8 cellular contexts compared by ENCODE assay signal in the genomic region with DNA sequence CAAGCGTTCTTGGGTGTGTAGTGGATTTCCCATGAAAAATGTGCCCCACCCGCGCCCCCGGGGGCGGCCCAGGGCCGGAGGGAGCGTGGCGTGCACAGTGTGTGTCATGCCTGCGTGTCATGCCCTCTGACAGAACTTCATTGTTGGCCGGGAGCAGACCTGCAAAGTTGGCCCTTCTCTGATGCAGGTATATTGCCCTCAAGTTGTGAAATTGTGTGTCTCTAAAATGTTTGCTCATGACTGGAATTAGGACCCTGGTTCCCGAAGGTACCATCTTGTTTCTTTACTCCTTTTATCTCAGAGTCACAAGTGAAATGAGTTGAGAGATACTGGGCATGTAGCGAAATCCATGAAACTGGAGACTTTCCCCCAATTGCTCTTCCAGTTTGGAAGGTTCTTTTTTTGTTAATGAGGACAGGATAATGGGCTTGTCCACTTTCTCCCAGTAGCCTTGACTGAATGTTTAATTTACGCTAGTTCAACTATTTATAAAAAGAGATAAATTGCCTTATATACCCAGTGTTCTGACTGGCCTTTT. TPM values are rescaled to one million over a fixed set of nuclear protein-coding genes. Genes with fewer than 3 reads are reported as not detected.
DNase-seq lines count a peak whose midpoint lies in the region; ATAC-seq and TF ChIP-seq lines count a peak whose summit lies in the region.

No MANE protein-coding gene starts in this region.

- TF ChIP-seq CTCF in HFF-Myc (IDR thresholded peaks at IDR 0.05; ENCODE audit: low read depth, low read length, missing control alignments) (no peak), PC-9 (conservative IDR thresholded peaks at IDR 0.05) (no peak), sigmoid colon (IDR thresholded peaks at IDR 0.05) (no peak)

- POLR2A ChIA-PET in CD4-positive, alpha-beta memory T cell (lab: Charles Lee; ENCODE audit: partially characterized antibody) = interaction anchor here (0.6 to 4.1 kb wide), 10 partner anchors 10 to 935 kb away, joined by 3 to 46 read pairs (median 6); a partner anchor contains a TSS
- POLR2A ChIA-PET in PC-9 (lab: Charles Lee; ENCODE audit: unreplicated experiment) = interaction anchor here (0.7 kb wide), 1 partner anchor 160 kb away, joined by 8 read pairs; no protein-coding TSS in a partner anchor

- peaks cover 18% of the 10 kb centered on the region for H3F3A ChIP-seq in PC-9 (ENCODE audit: insufficient read depth, low read depth)

- intact Hi-C loops in CD4-positive, alpha-beta memory T cell (cut with micrococcal nuclease) = loop anchor here (2.0 to 5.0 kb wide), 3 partner anchors 14 to 935 kb away; a partner anchor contains a TSS
- intact Hi-C loops in PC-9 (cut with micrococcal nuclease; ENCODE audit: unreplicated experiment) (loop anchor here (5.0 kb wide), 1 partner anchor 35 kb away; no protein-coding TSS in a partner anchor), right cardiac atrium (cut with DNase I) (no loop called here), sigmoid colon (cut with DNase I) (no loop called here)

- no peak for DNase-seq in CD4-positive, alpha-beta memory T cell
- no peak for DNase-seq in HFF-Myc (ENCODE audit: extremely low read depth, low read depth)
- peak; percentile 51 to 70 for DNase-seq in PC-9
- DNase-seq in right cardiac atrium = peak in 2 of 3 donors; percentile 67 to 73
- DNase-seq in sigmoid colon = no peak
- DNase-seq in MV-4-11 (lab: John Stamatoyannopoulos, UW) = no peak
- no peak for DNase-seq in NCI-H1092 treated with DMSO at 0.1 percent for 48 hours (lab: John Stamatoyannopoulos, UW)

- H3K27me3 Mint-ChIP-seq in CD4-positive, alpha-beta memory T cell = no peaks in the 10 kb centered on the region
- no peaks in the 10 kb centered on the region for H3K27me3 Mint-ChIP-seq in activated naive CD8-positive, alpha-beta T cell

- H4K20me1 ChIP-seq in PC-9 (ENCODE audit: insufficient read depth) = no peaks in the 10 kb centered on the region

- peak overlapping the region; percentile 90 to 94 (median 93) for H3K4me3 Mint-ChIP-seq in CD4-positive, alpha-beta memory T cell
- H3K4me3 Mint-ChIP-seq in activated naive CD8-positive, alpha-beta T cell = peak overlapping the region; percentile 93

- H3K9me2 ChIP-seq in PC-9 (ENCODE audit: insufficient read depth) = no peaks in the 10 kb centered on the region

- peak overlapping the region; percentile 71 to 82 for H3K4me3 ChIP-seq in CD4-positive, alpha-beta memory T cell (ENCODE audit: low read length in 2 of 2)
- peak overlapping the region; percentile 75 for H3K4me3 ChIP-seq in HFF-Myc (replicated peaks; ENCODE audit: low read depth, low read length)
- H3K4me3 ChIP-seq in PC-9 = peak overlapping the region; percentile 90
- peak overlapping the region; percentile 45 for H3K4me3 ChIP-seq in right cardiac atrium (ENCODE audit: low read length)
- H3K4me3 ChIP-seq in sigmoid colon = peak overlapping the region; percentile 67 to 78 (median 69)

- H3K4me1 ChIP-seq in CD4-positive, alpha-beta memory T cell (ENCODE audit: insufficient read depth, low read length) = peaks cover 46% of the 10 kb centered on the region
- H3K4me1 ChIP-seq in PC-9 (replicated peaks; ENCODE audit: insufficient read depth) (peaks cover 34% of the 10 kb centered on the region), right cardiac atrium (ENCODE audit: control insufficient read depth, insufficient read depth, low read length) (no peaks in the 10 kb centered on the region), sigmoid colon (peaks cover 0 to 14% (median 9%) of the 10 kb centered on the region in 4 donors)

- H3K36me3 ChIP-seq in CD4-positive, alpha-beta memory T cell (ENCODE audit: insufficient read depth, low read length) = no peaks in the 10 kb centered on the region
- peaks cover 5% of the 10 kb centered on the region; the same call in 1 of the 2 replicates for H3K36me3 ChIP-seq in PC-9 (ENCODE audit: low read depth)
- H3K36me3 ChIP-seq in sigmoid colon = no peaks in the 10 kb centered on the region

- peak overlapping the region; percentile 91 for H2AFZ ChIP-seq in PC-9

- no peak for TF ChIP-seq POLR2A in sigmoid colon (IDR thresholded peaks at IDR 0.05)

- CTCF ChIA-PET in CD4-positive, alpha-beta memory T cell (lab: Charles Lee; ENCODE audit: partially characterized antibody) = interaction anchor here (1.0 to 3.6 kb wide), 4 partner anchors 12 to 1058 kb away, joined by 3 to 13 read pairs (median 5); a partner anchor contains a TSS
- CTCF ChIA-PET in PC-9 (lab: Charles Lee) = interaction anchor here (0.6 to 0.8 kb wide), 3 partner anchors 26 to 234 kb away, joined by 3 to 6 read pairs (median 3); a partner anchor contains a TSS

- TSS peak; percentile 63 for BruUV-seq in PC-9 (replicated peaks; lab: Mats Ljungman, UMichigan)

- peaks cover 0 to 8% of the 10 kb centered on the region in 2 donors for H3K36me3 Mint-ChIP-seq in CD4-positive, alpha-beta memory T cell
- H3K36me3 Mint-ChIP-seq in activated naive CD8-positive, alpha-beta T cell = peaks cover 3% of the 10 kb centered on the region

- H3K9me3 Mint-ChIP-seq in CD4-positive, alpha-beta memory T cell = no peaks in the 10 kb centered on the region
- H3K9me3 Mint-ChIP-seq in activated naive CD8-positive, alpha-beta T cell (ENCODE audit: low read depth) = no peaks in the 10 kb centered on the region

- peak overlapping the region; percentile 76 for H3K27ac ChIP-seq in CD4-positive, alpha-beta memory T cell (ENCODE audit: low read depth, low read length)
- H3K27ac ChIP-seq in PC-9 (peak overlapping the region; percentile 79), right cardiac atrium (ENCODE audit: low read length) (peak overlapping the region; percentile 61), sigmoid colon (peak overlapping the region; percentile 80 to 90 (median 86))

- TF ChIP-seq EP300 in sigmoid colon (IDR thresholded peaks at IDR 0.05) = no peak

- 12% methylated on average over 13 of the region's 13 CpGs for WGBS in right cardiac atrium
- 11 to 14% methylated on average over 13 of the region's 13 CpGs for WGBS in sigmoid colon, 2 donors

- H3K79me2 ChIP-seq in PC-9 (ENCODE audit: low read depth) = peaks cover 50% of the 10 kb centered on the region

- ATAC-seq in right cardiac atrium = peak in 1 of 2 donors; percentile 42

- peak overlapping the region; percentile 96 to 98 (median 97) for H3K27ac Mint-ChIP-seq in CD4-positive, alpha-beta memory T cell
- H3K27ac Mint-ChIP-seq in activated naive CD8-positive, alpha-beta T cell = peak overlapping the region; percentile 98

- no peaks in the 10 kb centered on the region for H3K27me3 ChIP-seq in CD4-positive, alpha-beta memory T cell (ENCODE audit: insufficient read depth, low read length)
- H3K27me3 ChIP-seq in PC-9 (ENCODE audit: insufficient read depth, low read depth) = no peaks in the 10 kb centered on the region
- no peaks in the 10 kb centered on the region for H3K27me3 ChIP-seq in right cardiac atrium (ENCODE audit: control insufficient read depth, insufficient read depth)
- no peaks in the 10 kb centered on the region for H3K27me3 ChIP-seq in sigmoid colon

- peak overlapping the region; percentile 86 for H3K4me2 ChIP-seq in PC-9

- H3K9me3 ChIP-seq in CD4-positive, alpha-beta memory T cell (ENCODE audit: control insufficient read depth in 1 of 2, low read length in 2 of 2) = no peaks in the 10 kb centered on the region
- H3K9me3 ChIP-seq in PC-9 (ENCODE audit: insufficient read depth, low read depth) = no peaks in the 10 kb centered on the region
- H3K9me3 ChIP-seq in right cardiac atrium (ENCODE audit: control insufficient read depth, low read length) = no peaks in the 10 kb centered on the region
- H3K9me3 ChIP-seq in sigmoid colon = no peaks in the 10 kb centered on the region

- peaks cover 28 to 54% (median 44%) of the 10 kb centered on the region in 4 donors for H3K4me1 Mint-ChIP-seq in CD4-positive, alpha-beta memory T cell
- peaks cover 45% of the 10 kb centered on the region for H3K4me1 Mint-ChIP-seq in activated naive CD8-positive, alpha-beta T cell (ENCODE audit: low read depth)

RNA-seq across cellular contexts. Expression of a gene that starts 26.2 kb away (rescaled TPM):
- total RNA-seq in CD4-positive, alpha-beta memory T cell = 10 to 100 TPM; 33.7 to 38.5 TPM
- 10 to 100 TPM; 63.5 to 66.6 TPM for polyA plus RNA-seq in CD4-positive, alpha-beta memory T cell
- total RNA-seq in PC-9 (2021) (133 and 159 TPM in 2 replicates), right cardiac atrium (10 to 100 TPM; 34.5 to 42.2 (median 40.3) TPM), sigmoid colon (10 to 100 TPM; 15.2 to 31.3 (median 26.0) TPM)
- polyA plus RNA-seq in right cardiac atrium (41.0 TPM), sigmoid colon (10 to 100 TPM; 19.0 to 28.2 (median 22.3) TPM)

RNA-seq across cellular contexts. Expression of a gene that starts 26.6 kb away (rescaled TPM):
- 10 to 100 TPM; 38.6 to 38.8 TPM for total RNA-seq in CD4-positive, alpha-beta memory T cell
- 10 to 100 TPM; 28.7 to 37.7 TPM for polyA plus RNA-seq in CD4-positive, alpha-beta memory T cell
- 44.0 and 59.4 TPM in 2 replicates for total RNA-seq in PC-9 (2021)
- total RNA-seq in right cardiac atrium = 10 to 100 TPM; 23.3 to 29.5 (median 27.4) TPM
- polyA plus RNA-seq in right cardiac atrium = 12.6 TPM
- 10 to 100 TPM; 26.7 to 36.3 (median 30.3) TPM for total RNA-seq in sigmoid colon
- 10 to 100 TPM; 13.8 to 19.2 (median 18.3) TPM for polyA plus RNA-seq in sigmoid colon

Comparison
In these comparisons a context has a peak if more than half of its experiments do, and no peak if none do; other contexts are left out.
1. DNase-seq: peak in PC-9 (2 of 2) and right cardiac atrium (2 of 3); none in CD4-positive, alpha-beta memory T cell (0 of 5), HFF-Myc (single experiment), sigmoid colon (single experiment), MV-4-11 (single experiment) and NCI-H1092 treated with DMSO at 0.1 percent for 48 hours (single experiment).
2. intact Hi-C loops: an anchor here in CD4-positive, alpha-beta memory T cell (2.0 to 5.0 kb wide) and PC-9 (5.0 kb wide); none called in right cardiac atrium and sigmoid colon.
3. Peak in every context shown above with its lines, with median percentiles within 50 percentile points of each other: H3K27ac ChIP-seq and H3K4me3 ChIP-seq.